Comparison of ENCODE assay signal across 2 cellular contexts in the genomic region with DNA sequence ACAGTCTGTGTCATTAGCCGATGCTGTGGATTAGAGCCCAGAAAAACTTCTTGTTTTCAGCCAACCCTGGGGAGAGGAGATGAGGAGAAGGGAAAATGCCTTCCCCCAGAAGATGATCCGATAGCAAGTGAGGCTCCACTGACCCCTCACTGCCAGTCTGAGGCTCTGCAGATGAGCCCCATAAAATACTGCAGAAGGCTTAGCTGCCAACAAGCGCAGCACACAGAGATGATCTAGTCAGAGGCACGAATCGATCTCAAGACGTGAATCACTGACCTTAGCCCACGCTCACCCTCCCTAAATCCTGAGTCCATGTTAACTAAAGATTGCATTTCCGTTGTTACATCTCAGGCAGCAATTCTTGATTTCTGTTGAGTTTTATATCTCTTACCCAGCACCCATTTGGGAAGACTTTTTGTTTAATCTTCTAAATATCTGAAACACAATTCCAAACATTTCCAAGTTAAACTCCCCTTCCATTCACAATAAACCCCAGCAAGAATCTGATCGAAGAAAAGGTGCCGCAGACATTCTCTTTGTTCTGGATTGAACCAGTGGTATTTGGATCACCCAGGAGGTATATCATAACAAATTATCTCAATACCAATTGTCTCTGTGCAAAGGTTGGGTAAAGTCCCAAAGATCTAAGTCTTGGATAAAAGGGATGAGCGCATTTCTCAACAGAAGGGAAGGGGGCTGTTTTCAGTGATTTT.
TF ChIP-seq lines count a peak whose summit lies in the region.

No MANE protein-coding gene starts in this region.

TF ChIP-seq in WTC11, 78 proteins besides CTCF, POLR2A, EP300 and RAD21 (continued from another document):
- TF ChIP-seq RELA (CRISPR knock-in tag; IDR thresholded peaks at IDR 0.05; ENCODE audit: borderline replicate concordance) (no peak), CDX4 (CRISPR knock-in tag; IDR thresholded peaks at IDR 0.05; ENCODE audit: borderline replicate concordance) (no peak), ELF4 (CRISPR knock-in tag; IDR thresholded peaks at IDR 0.05; ENCODE audit: low read depth) (no peak), SMAD4 (CRISPR knock-in tag; IDR thresholded peaks at IDR 0.05) (no peak), USF1 (CRISPR knock-in tag; IDR thresholded peaks at IDR 0.05) (no peak), MYBL2 (CRISPR knock-in tag; IDR thresholded peaks at IDR 0.05) (no peak), GABPB1 (CRISPR knock-in tag; IDR thresholded peaks at IDR 0.05) (no peak), SP1 (CRISPR knock-in tag; conservative IDR thresholded peaks at IDR 0.05) (no peak), GRHL2 (CRISPR knock-in tag; IDR thresholded peaks at IDR 0.05; ENCODE audit: insufficient replicate concordance, severe bottlenecking) (no peak), FOXK1 (CRISPR knock-in tag; IDR thresholded peaks at IDR 0.05) (no peak), ZNF416 (CRISPR knock-in tag; IDR thresholded peaks at IDR 0.05) (no peak), NR1H2 (CRISPR knock-in tag; IDR thresholded peaks at IDR 0.05) (no peak), CBFB (CRISPR knock-in tag; IDR thresholded peaks at IDR 0.05; ENCODE audit: low read depth) (no peak)
- TF ChIP-seq, protein P1, sequence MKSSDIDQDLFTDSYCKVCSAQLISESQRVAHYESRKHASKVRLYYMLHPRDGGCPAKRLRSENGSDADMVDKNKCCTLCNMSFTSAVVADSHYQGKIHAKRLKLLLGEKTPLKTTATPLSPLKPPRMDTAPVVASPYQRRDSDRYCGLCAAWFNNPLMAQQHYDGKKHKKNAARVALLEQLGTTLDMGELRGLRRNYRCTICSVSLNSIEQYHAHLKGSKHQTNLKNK (CRISPR knock-in tag; IDR thresholded peaks at IDR 0.05): no peak
- TF ChIP-seq, protein P2, sequence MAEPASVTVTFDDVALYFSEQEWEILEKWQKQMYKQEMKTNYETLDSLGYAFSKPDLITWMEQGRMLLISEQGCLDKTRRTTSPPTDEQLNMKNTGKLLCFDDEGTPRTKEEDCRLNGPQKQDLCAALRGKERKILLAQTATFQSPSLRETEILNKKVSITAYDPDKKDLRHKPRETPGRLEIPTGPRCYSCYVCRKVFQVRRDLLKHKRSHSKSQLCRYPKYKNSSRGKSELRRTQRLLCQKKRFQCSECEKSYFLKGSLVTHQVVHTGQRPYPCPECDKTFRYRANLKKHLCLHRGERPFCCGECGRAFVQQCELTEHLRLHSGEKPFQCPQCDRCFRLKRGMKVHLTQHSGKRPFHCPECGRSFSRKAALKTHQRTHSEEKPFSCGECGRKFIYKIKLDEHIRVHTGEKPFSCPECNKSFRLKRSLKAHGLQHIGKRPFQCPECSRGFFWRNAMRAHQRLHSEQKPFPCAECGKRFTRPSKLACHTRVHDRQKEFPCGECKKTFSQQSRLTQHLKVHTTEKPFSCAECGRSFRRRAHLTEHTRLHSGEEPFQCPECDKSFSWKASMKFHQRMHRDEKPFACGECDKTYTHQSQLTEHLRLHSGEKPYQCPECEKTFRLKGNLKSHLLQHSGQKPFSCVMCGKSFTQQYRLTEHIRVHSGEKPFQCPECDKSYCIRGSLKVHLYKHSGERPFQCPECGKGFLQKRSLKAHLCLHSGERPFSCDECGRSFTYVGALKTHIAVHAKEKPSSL (CRISPR knock-in tag; conservative IDR thresholded peaks at IDR 0.05): no peak

TF ChIP-seq in SK-N-SH, 30 proteins besides CTCF, POLR2A, EP300 and RAD21:
- TF ChIP-seq IRF3 (IDR thresholded peaks at IDR 0.05; ENCODE audit: low read depth, low read length) (no peak), EZH2phosphoT487 (IDR thresholded peaks at IDR 0.05; ENCODE audit: borderline replicate concordance, low read depth) (no peak), TEAD4 (IDR thresholded peaks at IDR 0.05; ENCODE audit: borderline replicate concordance, insufficient read depth) (no peak), RCOR1 (IDR thresholded peaks at IDR 0.05; ENCODE audit: low read length) (no peak)
- TF ChIP-seq, protein P3, sequence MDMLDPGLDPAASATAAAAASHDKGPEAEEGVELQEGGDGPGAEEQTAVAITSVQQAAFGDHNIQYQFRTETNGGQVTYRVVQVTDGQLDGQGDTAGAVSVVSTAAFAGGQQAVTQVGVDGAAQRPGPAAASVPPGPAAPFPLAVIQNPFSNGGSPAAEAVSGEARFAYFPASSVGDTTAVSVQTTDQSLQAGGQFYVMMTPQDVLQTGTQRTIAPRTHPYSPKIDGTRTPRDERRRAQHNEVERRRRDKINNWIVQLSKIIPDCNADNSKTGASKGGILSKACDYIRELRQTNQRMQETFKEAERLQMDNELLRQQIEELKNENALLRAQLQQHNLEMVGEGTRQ (IDR thresholded peaks at IDR 0.05; ENCODE audit: borderline replicate concordance, low read depth, low read length): no peak
- TF ChIP-seq, protein P4, sequence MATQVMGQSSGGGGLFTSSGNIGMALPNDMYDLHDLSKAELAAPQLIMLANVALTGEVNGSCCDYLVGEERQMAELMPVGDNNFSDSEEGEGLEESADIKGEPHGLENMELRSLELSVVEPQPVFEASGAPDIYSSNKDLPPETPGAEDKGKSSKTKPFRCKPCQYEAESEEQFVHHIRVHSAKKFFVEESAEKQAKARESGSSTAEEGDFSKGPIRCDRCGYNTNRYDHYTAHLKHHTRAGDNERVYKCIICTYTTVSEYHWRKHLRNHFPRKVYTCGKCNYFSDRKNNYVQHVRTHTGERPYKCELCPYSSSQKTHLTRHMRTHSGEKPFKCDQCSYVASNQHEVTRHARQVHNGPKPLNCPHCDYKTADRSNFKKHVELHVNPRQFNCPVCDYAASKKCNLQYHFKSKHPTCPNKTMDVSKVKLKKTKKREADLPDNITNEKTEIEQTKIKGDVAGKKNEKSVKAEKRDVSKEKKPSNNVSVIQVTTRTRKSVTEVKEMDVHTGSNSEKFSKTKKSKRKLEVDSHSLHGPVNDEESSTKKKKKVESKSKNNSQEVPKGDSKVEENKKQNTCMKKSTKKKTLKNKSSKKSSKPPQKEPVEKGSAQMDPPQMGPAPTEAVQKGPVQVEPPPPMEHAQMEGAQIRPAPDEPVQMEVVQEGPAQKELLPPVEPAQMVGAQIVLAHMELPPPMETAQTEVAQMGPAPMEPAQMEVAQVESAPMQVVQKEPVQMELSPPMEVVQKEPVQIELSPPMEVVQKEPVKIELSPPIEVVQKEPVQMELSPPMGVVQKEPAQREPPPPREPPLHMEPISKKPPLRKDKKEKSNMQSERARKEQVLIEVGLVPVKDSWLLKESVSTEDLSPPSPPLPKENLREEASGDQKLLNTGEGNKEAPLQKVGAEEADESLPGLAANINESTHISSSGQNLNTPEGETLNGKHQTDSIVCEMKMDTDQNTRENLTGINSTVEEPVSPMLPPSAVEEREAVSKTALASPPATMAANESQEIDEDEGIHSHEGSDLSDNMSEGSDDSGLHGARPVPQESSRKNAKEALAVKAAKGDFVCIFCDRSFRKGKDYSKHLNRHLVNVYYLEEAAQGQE (IDR thresholded peaks at IDR 0.05; ENCODE audit: low read depth, low read length): no peak
